15 cellular contexts compared by ENCODE assay signal in the genomic region with DNA sequence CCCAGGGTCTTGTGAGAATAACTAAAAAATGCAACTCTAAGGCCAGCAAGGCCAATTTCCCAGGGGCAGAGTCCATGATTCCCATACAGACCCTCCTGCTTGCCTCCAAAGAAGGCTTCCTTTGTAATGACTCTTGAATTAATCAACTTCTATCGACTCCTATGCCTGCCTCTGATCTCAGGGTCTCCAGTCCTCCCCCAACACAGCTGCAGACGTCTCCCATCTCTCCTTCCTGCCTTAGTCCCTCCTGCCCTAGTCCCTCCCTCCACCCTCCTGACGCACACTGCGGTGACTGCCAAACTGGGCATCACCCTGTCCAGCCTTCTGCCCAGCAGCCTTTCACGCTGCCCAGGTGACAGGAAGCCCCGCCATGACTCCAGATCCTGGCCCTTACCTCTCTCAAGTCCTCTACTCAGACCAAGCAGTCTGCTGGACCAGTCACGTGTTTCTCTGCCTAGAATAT. TPM values are rescaled to one million over a fixed set of nuclear protein-coding genes. Genes with fewer than 3 reads are reported as not detected.
DNase-seq lines count a peak whose midpoint lies in the region; ATAC-seq and TF ChIP-seq lines count a peak whose summit lies in the region.
"Had no signal": no experiment of that assay in that cellular context is flagged by ENCODE, and none has a peak within 500 bp of the region (broad histone marks: within the 10 kb centered on the region; RNA-seq: fewer than 3 reads in every experiment).

No MANE protein-coding gene starts in this region.

- no peak for TF ChIP-seq CTCF in ascending aorta (IDR thresholded peaks at IDR 0.05)

- H3K4me3 ChIP-seq in ACC112 (ENCODE audit: low read depth, low read length) = no peak overlapping the region
- H3K4me3 ChIP-seq in ascending aorta = no peak overlapping the region

- H3K27ac ChIP-seq in ACC112 (ENCODE audit: low read depth, low read length) = peak overlapping the region; percentile 9; the same call in 1 of the 2 replicates
- H3K27ac ChIP-seq in ascending aorta = peak overlapping the region; percentile 45 to 69

- H3K4me3 Mint-ChIP-seq in immature natural killer cell = no peak overlapping the region
- H3K4me3 Mint-ChIP-seq in T-helper 17 cell = no peak overlapping the region
- H3K4me3 Mint-ChIP-seq: activated CD4-positive, alpha-beta memory T cell treated with anti-CD3 and anti-CD28 coated beads for 36 hours; CD8-positive, alpha-beta T cell; naive B cell had no signal

- ATAC-seq in left ventricle myocardium superior (peak; percentile 44), T-helper 17 cell (no peak)
- ATAC-seq: CD8-positive, alpha-beta T cell had no signal

- no peaks in the 10 kb centered on the region for H3K27me3 ChIP-seq in ACC112 (ENCODE audit: insufficient read depth, low read length)
- no peaks in the 10 kb centered on the region for H3K27me3 ChIP-seq in ascending aorta

- peaks cover 5 to 8% (median 8%) of the 10 kb centered on the region in 3 donors for H3K27me3 Mint-ChIP-seq in immature natural killer cell (ENCODE audit: low read depth in 3 of 3)
- peaks cover 49% of the 10 kb centered on the region for H3K27me3 Mint-ChIP-seq in T-helper 17 cell

- H3K36me3 ChIP-seq in ACC112 (ENCODE audit: insufficient read depth, low read length) (no peaks in the 10 kb centered on the region), ascending aorta (no peaks in the 10 kb centered on the region)

- intact Hi-C loops in ascending aorta (cut with DNase I) (loop anchor here (5.0 kb wide), 1 partner anchor 111 kb away; a partner anchor contains a TSS), left ventricle myocardium superior (cut with micrococcal nuclease) (no loop called here), posterior vena cava (cut with DNase I) (no loop called here)

- no peak overlapping the region for H2AFZ ChIP-seq in ACC112 (ENCODE audit: low read length, unreplicated experiment)

- H3K36me3 Mint-ChIP-seq in immature natural killer cell = no peaks in the 10 kb centered on the region
- peaks cover 4% of the 10 kb centered on the region for H3K36me3 Mint-ChIP-seq in T-helper 17 cell (ENCODE audit: low read depth)
- H3K36me3 Mint-ChIP-seq: activated CD4-positive, alpha-beta memory T cell treated with anti-CD3 and anti-CD28 coated beads for 36 hours; CD8-positive, alpha-beta T cell; naive B cell had no signal

- H3K9me3 Mint-ChIP-seq in immature natural killer cell = peaks cover 0 to 3% (median 0%) of the 10 kb centered on the region in 6 donors
- H3K9me3 Mint-ChIP-seq: activated CD4-positive, alpha-beta memory T cell treated with anti-CD3 and anti-CD28 coated beads for 36 hours had no signal

- no peaks in the 10 kb centered on the region for H3K79me2 ChIP-seq in ACC112 (ENCODE audit: control insufficient read depth, insufficient read depth, low read length, unreplicated experiment)

- no peak for DNase-seq in ascending aorta (ENCODE audit: low spot score in 2 of 2)
- DNase-seq in left ventricle myocardium superior = no peak
- DNase-seq in posterior vena cava (ENCODE audit: low spot score) = peak; percentile 80
- DNase-seq in immature natural killer cell = no peak
- no peak for DNase-seq in activated CD4-positive, alpha-beta T cell treated with anti-CD3 and anti-CD28 coated beads, Interleukin-2, amount 50 U/mL, for 48 hours
- no peak for DNase-seq in T-helper 17 cell
- DNase-seq in activated CD4-positive, alpha-beta T cell treated with anti-CD3 and anti-CD28 coated beads, Interleukin-2, amount 50 U/mL, for 4 hours = no peak
- DNase-seq: activated CD4-positive, alpha-beta memory T cell treated with anti-CD3 and anti-CD28 coated beads for 36 hours; activated T-cell treated with anti-CD3 and anti-CD28 coated beads, Interleukin-2, amount 50 U/mL, for 48 hours; CD8-positive, alpha-beta T cell; naive B cell; NCI-H1694 treated with DMSO at 0.1 percent for 48 hours; NCI-H524 treated with DMSO at 0.1 percent for 48 hours; stimulated activated CD4-positive, alpha-beta T cell treated with anti-CD3 and anti-CD28 coated beads, Interleukin-1b, Interleukin-23, amount 100 ng/mL, for 48 hours had no signal

- H3K27ac Mint-ChIP-seq in immature natural killer cell (no peak overlapping the region), T-helper 17 cell (no peak overlapping the region)
- H3K27ac Mint-ChIP-seq: activated CD4-positive, alpha-beta memory T cell treated with anti-CD3 and anti-CD28 coated beads for 36 hours; CD8-positive, alpha-beta T cell; naive B cell had no signal

- H3K4me1 ChIP-seq in ACC112 (ENCODE audit: control insufficient read depth, insufficient read depth, low read length, unreplicated experiment) (peaks cover 16% of the 10 kb centered on the region), ascending aorta (peaks cover 5 to 18% of the 10 kb centered on the region in 2 donors)

- H3K4me1 Mint-ChIP-seq in immature natural killer cell (no peaks in the 10 kb centered on the region), T-helper 17 cell (peaks cover under 1% of the 10 kb centered on the region)
- H3K4me1 Mint-ChIP-seq: naive B cell had no signal

- H3K9me3 ChIP-seq in ascending aorta (no peaks in the 10 kb centered on the region), T-helper 17 cell (ENCODE audit: control insufficient read depth, low read length, poor library complexity, severe bottlenecking) (no peaks in the 10 kb centered on the region)

RNA-seq across cellular contexts. Expression of a gene that starts 35.2 kb away (rescaled TPM):
- total RNA-seq in ascending aorta (11.0 TPM), left ventricle myocardium superior (5.9 TPM), posterior vena cava (10 to 100 TPM in 1 of 2 donors, 1 to 10 TPM in 1; 7.2 to 11.7 TPM), T-helper 17 cell (not detected)
- polyA plus RNA-seq in immature natural killer cell = not detected
